Comparison of ENCODE assay signal across 24 cellular contexts in the genomic region with DNA sequence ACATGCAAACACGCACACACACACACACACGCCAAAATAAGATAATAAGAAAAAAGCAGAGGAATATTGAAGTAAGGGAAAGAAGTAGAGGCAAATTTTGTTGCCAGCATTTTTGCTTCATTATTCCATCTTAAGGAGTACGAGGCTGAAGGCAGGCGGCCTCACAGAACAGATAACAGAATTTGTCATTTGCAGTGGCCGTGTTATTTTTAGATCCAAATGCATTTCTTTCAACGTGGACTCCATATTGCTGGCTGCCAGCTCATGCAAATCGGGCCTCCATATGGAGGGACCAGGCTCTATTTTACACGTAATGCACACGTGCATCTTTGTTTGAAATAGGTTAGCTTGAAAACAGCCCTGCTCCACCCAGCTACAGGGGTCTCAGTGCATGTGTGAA.
A peak's percentile ranks its signal among the peaks of the same experiment; 100 is the strongest.
DNase-seq lines count a peak whose midpoint lies in the region; ATAC-seq, FAIRE-seq and TF ChIP-seq lines count a peak whose summit lies in the region.
"Had no signal": no experiment of that assay in that cellular context is flagged by ENCODE, and none has a peak within 500 bp of the region (broad histone marks: within the 10 kb centered on the region; RNA-seq: fewer than 3 reads in every experiment).

No MANE protein-coding gene starts in this region.

- BruUV-seq in K562 (replicated peaks; lab: Mats Ljungman, UMichigan) = no TSS peak

- CTCF ChIA-PET in K562 (lab: Yijun Ruan, JAX; ENCODE audit: low intra/inter-chr PET ratio) = no interaction called here

- no peak for TF ChIP-seq POLR2A in K562 (conservative IDR thresholded peaks at IDR 0.05)

- no peak overlapping the region for H3K27ac ChIP-seq in K562 (ENCODE audit: extremely low read depth, low read depth, low read length)
- H3K27ac ChIP-seq in neural cell (ENCODE audit: low read length) = peak overlapping the region; percentile 93
- H3K27ac ChIP-seq: BLaER1 had no signal

- in situ Hi-C loops in K562 (cut with MboI) = no loop called here

- H3K79me2 ChIP-seq in K562 (ENCODE audit: control insufficient read depth, insufficient read depth, low read length) (no peaks in the 10 kb centered on the region), neural cell (replicated peaks; ENCODE audit: insufficient read depth, low read length) (no peaks in the 10 kb centered on the region)

- POLR2A ChIA-PET in K562 (lab: Yijun Ruan, JAX) = interaction anchor here (0.5 to 0.9 kb wide), 2 partner anchors 9 to 126 kb away, joined by 3 to 4 read pairs; no protein-coding TSS in a partner anchor

- H3K9me2 ChIP-seq in neural cell (ENCODE audit: insufficient read depth, low read length) = no peaks in the 10 kb centered on the region

- DNase-seq in K562 (ENCODE audit: extremely low read depth in 1 of 4, low spot score in 3 of 4) (peak in 1 of 4 experiments; percentile 49), SK-N-DZ (ENCODE audit: low spot score) (no peak)
- DNase-seq in effector CD4-positive, alpha-beta T cell = no peak
- DNase-seq: 8988T; ACHN; BE2C; C1 segment of cervical spinal cord; CD4-positive, alpha-beta memory T cell; CD4-positive, CD25-positive, alpha-beta regulatory T cell; CD8-positive, alpha-beta memory T cell; COR-L47; DMS 273 treated with DMSO at 0.1 percent for 48 hours; DMS153; DMS53; DMS79; DND-41; EL; GDM1 had no signal

- no peak overlapping the region for H3K9ac ChIP-seq in K562 (ENCODE audit: insufficient read depth in 1 of 2, low read depth in 2 of 2, low read length in 2 of 2)
- no peak overlapping the region for H3K9ac ChIP-seq in neural cell (ENCODE audit: low read length)
- H3K9ac ChIP-seq: BLaER1 had no signal

- H3K9me3 ChIP-seq in K562 (replicated peaks; ENCODE audit: control insufficient read depth, insufficient read depth, low read depth, low read length) = no peaks in the 10 kb centered on the region
- no peaks in the 10 kb centered on the region for H3K9me3 ChIP-seq in neural cell (ENCODE audit: low read length)
- H3K9me3 ChIP-seq: BE2C, BLaER1 had no signal

- TF ChIP-seq EP300 in K562 (IDR thresholded peaks at IDR 0.05; ENCODE audit: low read length) = no peak
- TF ChIP-seq EP300 in neural cell (conservative IDR thresholded peaks at IDR 0.05; ENCODE audit: poor library complexity, severe bottlenecking) = no peak

- no peaks in the 10 kb centered on the region for H3K36me3 ChIP-seq in K562 (ENCODE audit: control insufficient read depth, insufficient read depth, low read length)
- no peaks in the 10 kb centered on the region for H3K36me3 ChIP-seq in neural cell (ENCODE audit: insufficient read depth, low read length)
- H3K36me3 ChIP-seq: BE2C, BLaER1 had no signal

- ATAC-seq in K562 (peak; percentile 27; the same call in 2 of the 3 replicates), GM21786 (IDR thresholded peaks at IDR 0.05; ENCODE audit: unreplicated experiment) (no peak)

- WGBS in K562 (ENCODE audit: insufficient coverage, low coverage, missing lambda C conversion rate) = 21% methylated on average over 9 of the region's 9 CpGs

- TF ChIP-seq RAD21 in K562 (CRISPR knock-in tag; conservative IDR thresholded peaks at IDR 0.05 in 1 of 2, IDR thresholded peaks at IDR 0.05 in 1 of 2) (no peak), neural cell (conservative IDR thresholded peaks at IDR 0.05) (no peak)

- H3K9me1 ChIP-seq in K562 (ENCODE audit: control insufficient read depth, insufficient read depth, low read length) = no peaks in the 10 kb centered on the region

- no peak overlapping the region for H3K4me3 ChIP-seq in K562
- H3K4me3 ChIP-seq in neural cell (ENCODE audit: low read length) = no peak overlapping the region
- H3K4me3 ChIP-seq: BLaER1 had no signal

- H3F3A ChIP-seq in neural cell (ENCODE audit: insufficient read depth, low read length, poor library complexity, severe bottlenecking) = peaks cover 5% of the 10 kb centered on the region

- no peak for TF ChIP-seq CTCF in K562 (IDR thresholded peaks at IDR 0.05 in 2 of 3, conservative IDR thresholded peaks at IDR 0.05 in 1 of 3; ENCODE audit: insufficient read depth in 2 of 3, low read depth in 1 of 3, low read length in 3 of 3)
- TF ChIP-seq CTCF in neural cell (IDR thresholded peaks at IDR 0.05; ENCODE audit: poor library complexity, severe bottlenecking) = no peak

- H3K4me2 ChIP-seq in K562 (ENCODE audit: insufficient read depth, low read length) = peak overlapping the region; percentile 22; the same call in 1 of the 2 replicates
- H3K4me2 ChIP-seq in neural cell (ENCODE audit: low read length) = no peak overlapping the region
- H3K4me2 ChIP-seq: BLaER1 had no signal

- H3K27me3 ChIP-seq in K562 (ENCODE audit: control insufficient read depth in 2 of 2, insufficient read depth in 2 of 2, low read length in 2 of 2) = no peaks in the 10 kb centered on the region
- H3K27me3 ChIP-seq in neural cell (ENCODE audit: insufficient read depth, low read depth, low read length) = no peaks in the 10 kb centered on the region

- FAIRE-seq in K562 (lab: Jason Lieb, UNC) = peak; percentile 74
- FAIRE-seq: A204.1, GM12891, GM19239 had no signal

- H4K20me1 ChIP-seq in K562 (replicated peaks; ENCODE audit: control insufficient read depth, insufficient read depth, low read length) (no peaks in the 10 kb centered on the region), neural cell (ENCODE audit: insufficient read depth) (no peaks in the 10 kb centered on the region)
- H4K20me1 ChIP-seq: BLaER1 had no signal

- peaks cover 39 to 44% of the 10 kb centered on the region in 2 experiments for H3K4me1 ChIP-seq in K562 (replicated peaks in 1 of 2; ENCODE audit: control insufficient read depth in 2 of 2, insufficient read depth in 2 of 2, low read length in 2 of 2)
- H3K4me1 ChIP-seq: BE2C had no signal

- intact Hi-C loops in K562 (cut with micrococcal nuclease) = loop anchor here (10.0 kb wide), 1 partner anchor 148 kb away; no protein-coding TSS in a partner anchor

- H2AFZ ChIP-seq in K562 (ENCODE audit: low read depth, low read length) (0 out of 2 replicates have a peak overlapping the region, but pooled peaks have one; percentile 28), neural cell (ENCODE audit: low read depth, low read length) (no peak overlapping the region)

TF ChIP-seq in K562, 482 proteins besides CTCF, POLR2A, EP300 and RAD21:
- TF ChIP-seq ELF2 (CRISPR knock-in tag; IDR thresholded peaks at IDR 0.05) (no peak), MEF2A (IDR thresholded peaks at IDR 0.05; ENCODE audit: control insufficient read depth, low read depth, low read length) (peak; percentile 88; the same call in 1 of the 2 replicates), YY1 (IDR thresholded peaks at IDR 0.05; ENCODE audit: borderline replicate concordance in 1 of 3, control insufficient read depth in 1 of 3, extremely low read depth in 1 of 3, insufficient read depth in 3 of 3, insufficient read length in 1 of 3, insufficient replicate concordance in 2 of 3, low read depth in 1 of 3, low read length in 2 of 3) (peak in 1 of 3 experiments; percentile 44), MEF2D (tag; conservative IDR thresholded peaks at IDR 0.05; ENCODE audit: low read depth) (peak; percentile 84), BHLHE40 (IDR thresholded peaks at IDR 0.05; ENCODE audit: low read length) (peak; percentile 37; the same call in 1 of the 2 replicates), HDAC1 (IDR thresholded peaks at IDR 0.05) (peak in 1 of 2 experiments; percentile 22; a peak in 1 of 4 replicates), MAX (CRISPR knock-in tag; IDR thresholded peaks at IDR 0.05) (0 out of 2 replicates have a peak, but pooled peaks have one; percentile 25), ZBTB12 (CRISPR knock-in tag; IDR thresholded peaks at IDR 0.05) (no peak)

TF ChIP-seq in neural cell, 6 proteins besides CTCF, POLR2A, EP300 and RAD21:
- no peak for TF ChIP-seq POLR2AphosphoS5 (IDR thresholded peaks at IDR 0.05)
- TF ChIP-seq MXI1 (conservative IDR thresholded peaks at IDR 0.05; ENCODE audit: poor library complexity, severe bottlenecking) = no peak
- no peak for TF ChIP-seq EZH2 (IDR thresholded peaks at IDR 0.05; ENCODE audit: borderline replicate concordance, insufficient read depth, low read length, poor library complexity, severe bottlenecking)
- TF ChIP-seq, protein P1, sequence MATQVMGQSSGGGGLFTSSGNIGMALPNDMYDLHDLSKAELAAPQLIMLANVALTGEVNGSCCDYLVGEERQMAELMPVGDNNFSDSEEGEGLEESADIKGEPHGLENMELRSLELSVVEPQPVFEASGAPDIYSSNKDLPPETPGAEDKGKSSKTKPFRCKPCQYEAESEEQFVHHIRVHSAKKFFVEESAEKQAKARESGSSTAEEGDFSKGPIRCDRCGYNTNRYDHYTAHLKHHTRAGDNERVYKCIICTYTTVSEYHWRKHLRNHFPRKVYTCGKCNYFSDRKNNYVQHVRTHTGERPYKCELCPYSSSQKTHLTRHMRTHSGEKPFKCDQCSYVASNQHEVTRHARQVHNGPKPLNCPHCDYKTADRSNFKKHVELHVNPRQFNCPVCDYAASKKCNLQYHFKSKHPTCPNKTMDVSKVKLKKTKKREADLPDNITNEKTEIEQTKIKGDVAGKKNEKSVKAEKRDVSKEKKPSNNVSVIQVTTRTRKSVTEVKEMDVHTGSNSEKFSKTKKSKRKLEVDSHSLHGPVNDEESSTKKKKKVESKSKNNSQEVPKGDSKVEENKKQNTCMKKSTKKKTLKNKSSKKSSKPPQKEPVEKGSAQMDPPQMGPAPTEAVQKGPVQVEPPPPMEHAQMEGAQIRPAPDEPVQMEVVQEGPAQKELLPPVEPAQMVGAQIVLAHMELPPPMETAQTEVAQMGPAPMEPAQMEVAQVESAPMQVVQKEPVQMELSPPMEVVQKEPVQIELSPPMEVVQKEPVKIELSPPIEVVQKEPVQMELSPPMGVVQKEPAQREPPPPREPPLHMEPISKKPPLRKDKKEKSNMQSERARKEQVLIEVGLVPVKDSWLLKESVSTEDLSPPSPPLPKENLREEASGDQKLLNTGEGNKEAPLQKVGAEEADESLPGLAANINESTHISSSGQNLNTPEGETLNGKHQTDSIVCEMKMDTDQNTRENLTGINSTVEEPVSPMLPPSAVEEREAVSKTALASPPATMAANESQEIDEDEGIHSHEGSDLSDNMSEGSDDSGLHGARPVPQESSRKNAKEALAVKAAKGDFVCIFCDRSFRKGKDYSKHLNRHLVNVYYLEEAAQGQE (IDR thresholded peaks at IDR 0.05; ENCODE audit: borderline replicate concordance) = no peak
- no peak for TF ChIP-seq SMC3 (conservative IDR thresholded peaks at IDR 0.05; ENCODE audit: poor library complexity)
- TF ChIP-seq TAF1 (IDR thresholded peaks at IDR 0.05; ENCODE audit: low read depth) = no peak
